9 cellular contexts compared by ENCODE assay signal in genomic region chr16:22299036-22299435, GRCh38. TPM values are rescaled to one million over a fixed set of nuclear protein-coding genes. Genes with fewer than 3 reads are reported as not detected.
A peak's percentile ranks its signal among the peaks of the same experiment; 100 is the strongest.
DNase-seq lines count a peak whose midpoint lies in the region; ATAC-seq and TF ChIP-seq lines count a peak whose summit lies in the region.
"Had no signal": no experiment of that assay in that cellular context is flagged by ENCODE, and none has a peak within 500 bp of the region (broad histone marks: within the 10 kb centered on the region; RNA-seq: fewer than 3 reads in every experiment).

No MANE protein-coding gene starts in this region.

- H3K4me3 ChIP-seq in hepatocyte, result no peak overlapping the region
- H3K4me3 ChIP-seq in stomach smooth muscle (ENCODE audit: low read length in 2 of 2), result peak overlapping the region; percentile 79 to 91

- H3K9me2 ChIP-seq in hepatocyte (replicated peaks; ENCODE audit: insufficient read depth), result no peaks in the 10 kb centered on the region

- H3K9me3 Mint-ChIP-seq in activated CD8-positive, alpha-beta memory T cell treated with anti-CD3 and anti-CD28 coated beads, Interleukin-2, amount 10 ng/mL, durations not matched to agents 7 days and 5 days (ENCODE audit: low read depth), result no peaks in the 10 kb centered on the region
- no peaks in the 10 kb centered on the region for H3K9me3 Mint-ChIP-seq in activated CD4-positive, alpha-beta memory T cell treated with anti-CD3 and anti-CD28 coated beads, Interleukin-2, amount 10 ng/mL, durations not matched to agents 7 days and 5 days

- no peak for TF ChIP-seq CTCF in hepatocyte (IDR thresholded peaks at IDR 0.05; ENCODE audit: poor library complexity)

- H3K36me3 Mint-ChIP-seq in activated CD8-positive, alpha-beta memory T cell treated with anti-CD3 and anti-CD28 coated beads, Interleukin-2, amount 10 ng/mL, durations not matched to agents 7 days and 5 days, result peaks cover 9% of the 10 kb centered on the region
- peaks cover 29% of the 10 kb centered on the region for H3K36me3 Mint-ChIP-seq in activated CD4-positive, alpha-beta memory T cell treated with anti-CD3 and anti-CD28 coated beads, Interleukin-2, amount 10 ng/mL, durations not matched to agents 7 days and 5 days (ENCODE audit: low read depth)

- H3K4me2 ChIP-seq in hepatocyte, result peak overlapping the region; percentile 82

- 100% methylated on average over 1 of the region's 1 CpG for WGBS in hepatocyte (ENCODE audit: low lambda C conversion rate, missing lambda C conversion rate)

- peaks cover 24% of the 10 kb centered on the region for H4K20me1 ChIP-seq in hepatocyte (ENCODE audit: insufficient read depth, poor library complexity, severe bottlenecking)

- no peaks in the 10 kb centered on the region for H3K27me3 Mint-ChIP-seq in activated CD8-positive, alpha-beta memory T cell treated with anti-CD3 and anti-CD28 coated beads, Interleukin-2, amount 10 ng/mL, durations not matched to agents 7 days and 5 days
- no peaks in the 10 kb centered on the region for H3K27me3 Mint-ChIP-seq in activated CD4-positive, alpha-beta memory T cell treated with anti-CD3 and anti-CD28 coated beads, Interleukin-2, amount 10 ng/mL, durations not matched to agents 7 days and 5 days

- no peaks in the 10 kb centered on the region for H3K27me3 ChIP-seq in hepatocyte
- no peaks in the 10 kb centered on the region for H3K27me3 ChIP-seq in stomach smooth muscle (ENCODE audit: control insufficient read depth in 1 of 2, insufficient read depth in 2 of 2, low read length in 2 of 2)

- H3K4me1 Mint-ChIP-seq in activated CD8-positive, alpha-beta memory T cell treated with anti-CD3 and anti-CD28 coated beads, Interleukin-2, amount 10 ng/mL, durations not matched to agents 7 days and 5 days, result peaks cover 31% of the 10 kb centered on the region
- peaks cover 42% of the 10 kb centered on the region for H3K4me1 Mint-ChIP-seq in activated CD4-positive, alpha-beta memory T cell treated with anti-CD3 and anti-CD28 coated beads, Interleukin-2, amount 10 ng/mL, durations not matched to agents 7 days and 5 days

- H3K79me2 ChIP-seq in hepatocyte, result peaks cover 48% of the 10 kb centered on the region

- no peaks in the 10 kb centered on the region for H3K9me3 ChIP-seq in hepatocyte (ENCODE audit: low read depth)
- H3K9me3 ChIP-seq in stomach smooth muscle (ENCODE audit: control insufficient read depth in 2 of 2, low read length in 2 of 2), result no peaks in the 10 kb centered on the region

- ATAC-seq in activated CD8-positive, alpha-beta memory T cell treated with anti-CD3 and anti-CD28 coated beads, Interleukin-2, amount 10 ng/mL, durations not matched to agents 7 days and 5 days, result no peak
- ATAC-seq in GM21526 (IDR thresholded peaks at IDR 0.05; ENCODE audit: low FRiP score, unreplicated experiment), result no peak

- H3K27ac Mint-ChIP-seq in activated CD8-positive, alpha-beta memory T cell treated with anti-CD3 and anti-CD28 coated beads, Interleukin-2, amount 10 ng/mL, durations not matched to agents 7 days and 5 days, result peak overlapping the region; percentile 96
- H3K27ac Mint-ChIP-seq in activated CD4-positive, alpha-beta memory T cell treated with anti-CD3 and anti-CD28 coated beads, Interleukin-2, amount 10 ng/mL, durations not matched to agents 7 days and 5 days, result peak overlapping the region; percentile 98

- CTCF ChIA-PET in activated CD8-positive, alpha-beta memory T cell treated with anti-CD3 and anti-CD28 coated beads, Interleukin-2, amount 10 ng/mL, durations not matched to agents 7 days and 5 days (lab: Charles Lee), result interaction anchor here (0.6 to 8.5 kb wide), 7 partner anchors 9 to 745 kb away, joined by 4 to 204 read pairs (median 6); partner anchors contain the start of gene EEF2K
- CTCF ChIA-PET in activated CD4-positive, alpha-beta memory T cell treated with anti-CD3 and anti-CD28 coated beads, Interleukin-2, amount 10 ng/mL, durations not matched to agents 7 days and 5 days (lab: Charles Lee), result interaction anchor here (1.1 to 7.3 kb wide), 5 partner anchors 9 to 105 kb away, joined by 3 to 183 read pairs (median 11); partner anchors contain the start of gene EEF2K

- peak overlapping the region; percentile 96 for H3K27ac ChIP-seq in hepatocyte
- peak overlapping the region; percentile 93 for H3K27ac ChIP-seq in stomach smooth muscle (ENCODE audit: low read length)

- POLR2A ChIA-PET in activated CD4-positive, alpha-beta memory T cell treated with anti-CD3 and anti-CD28 coated beads, Interleukin-2, amount 10 ng/mL, durations not matched to agents 7 days and 5 days (lab: Charles Lee), result interaction anchor here (0.6 to 5.6 kb wide), 9 partner anchors 8 to 654 kb away, joined by 3 to 71 read pairs (median 4); partner anchors contain the start of gene EEF2K

- peak overlapping the region in 1 of 2 donors; percentile 91 for H3K9ac ChIP-seq in stomach smooth muscle (ENCODE audit: low read length in 2 of 2)

- H3K4me1 ChIP-seq in hepatocyte (ENCODE audit: insufficient read depth) (no peaks in the 10 kb centered on the region), stomach smooth muscle (ENCODE audit: control insufficient read depth, insufficient read depth, low read length) (peaks cover 19% of the 10 kb centered on the region)

- H3K4me3 Mint-ChIP-seq in activated CD8-positive, alpha-beta memory T cell treated with anti-CD3 and anti-CD28 coated beads, Interleukin-2, amount 10 ng/mL, durations not matched to agents 7 days and 5 days, result peak overlapping the region; percentile 95
- H3K4me3 Mint-ChIP-seq in activated CD4-positive, alpha-beta memory T cell treated with anti-CD3 and anti-CD28 coated beads, Interleukin-2, amount 10 ng/mL, durations not matched to agents 7 days and 5 days, result peak overlapping the region; percentile 91

- H3K36me3 ChIP-seq in hepatocyte (replicated peaks; ENCODE audit: insufficient read depth, low read depth) (no peaks in the 10 kb centered on the region), stomach smooth muscle (ENCODE audit: control insufficient read depth in 2 of 2, insufficient read depth in 2 of 2, low read length in 2 of 2) (peaks cover 8 to 13% of the 10 kb centered on the region in 2 donors)

- no peak overlapping the region for H2AFZ ChIP-seq in hepatocyte

- no peak for DNase-seq in activated CD8-positive, alpha-beta memory T cell treated with anti-CD3 and anti-CD28 coated beads, Interleukin-2, amount 10 ng/mL, durations not matched to agents 7 days and 5 days
- no peak for DNase-seq in activated CD8-positive, alpha-beta memory T cell treated with anti-CD3 and anti-CD28 coated beads, Interleukin-2, amount 50 U/mL, for 48 hours
- no peak for DNase-seq in activated CD4-positive, alpha-beta memory T cell treated with anti-CD3 and anti-CD28 coated beads, Interleukin-2, amount 10 ng/mL, durations not matched to agents 7 days and 5 days
- DNase-seq in hepatocyte (ENCODE audit: low spot score) (no peak), NCI-H1092 (lab: John Stamatoyannopoulos, UW) (no peak)
- no peak for DNase-seq in stimulated activated CD4-positive, alpha-beta T cell treated with anti-CD3 and anti-CD28 coated beads, Interleukin-12 subunit alpha, Interleukin-12 subunit beta, amount 100 ng/mL, for 4 hours
- DNase-seq: activated CD8-positive, alpha-beta memory T cell treated with anti-CD3 and anti-CD28 coated beads, Interleukin-2, amount 50 U/mL, for 4 hours had no signal

RNA-seq across cellular contexts. Expression of gene POLR3E, which starts 1.8 kb away (rescaled TPM):
- 10 to 100 TPM; 56.5 to 88.0 TPM for total RNA-seq in activated CD8-positive, alpha-beta memory T cell treated with anti-CD3 and anti-CD28 coated beads, Interleukin-2, amount 10 ng/mL, durations not matched to agents 7 days and 5 days
- total RNA-seq in activated CD4-positive, alpha-beta memory T cell treated with anti-CD3 and anti-CD28 coated beads, Interleukin-2, amount 10 ng/mL, durations not matched to agents 7 days and 5 days, result 10 to 100 TPM; 50.7 TPM
- total RNA-seq in hepatocyte, result 31.5 and 62.5 TPM in 2 replicates
- 23.5 and 26.9 TPM in 2 replicates for polyA plus RNA-seq in hepatocyte
